26 cellular contexts compared by ENCODE assay signal in genomic region chr9:134223601-134224122, GRCh38. TPM values are rescaled to one million over a fixed set of nuclear protein-coding genes. Genes with fewer than 3 reads are reported as not detected.
DNase-seq lines count a peak whose midpoint lies in the region; ATAC-seq and TF ChIP-seq lines count a peak whose summit lies in the region.
"Had no signal": no experiment of that assay in that cellular context is flagged by ENCODE, and none has a peak within 500 bp of the region (broad histone marks: within the 10 kb centered on the region; RNA-seq: fewer than 3 reads in every experiment).

No MANE protein-coding gene starts in this region.

- no peaks in the 10 kb centered on the region for H3K27me3 ChIP-seq in adrenal gland
- no peaks in the 10 kb centered on the region for H3K27me3 ChIP-seq in hepatocyte
- H3K27me3 ChIP-seq in osteoblast (ENCODE audit: insufficient read depth, low read length): peaks cover 6% of the 10 kb centered on the region
- H3K27me3 ChIP-seq in aorta (ENCODE audit: control insufficient read depth in 1 of 2, insufficient read depth in 2 of 2, low read length in 1 of 2): no peaks in the 10 kb centered on the region
- H3K27me3 ChIP-seq in uterus: no peaks in the 10 kb centered on the region
- H3K27me3 ChIP-seq: dorsolateral prefrontal cortex, neural progenitor cell had no signal

- TF ChIP-seq CTCF in adrenal gland (IDR thresholded peaks at IDR 0.05): no peak
- TF ChIP-seq CTCF in hepatocyte (IDR thresholded peaks at IDR 0.05; ENCODE audit: poor library complexity): no peak
- TF ChIP-seq CTCF in osteoblast (IDR thresholded peaks at IDR 0.05; ENCODE audit: extremely low read depth, low read depth, low read length): no peak
- TF ChIP-seq CTCF in uterus (IDR thresholded peaks at IDR 0.05): no peak

- H3K4me3 ChIP-seq in adrenal gland (no peak overlapping the region), hepatocyte (no peak overlapping the region), osteoblast (ENCODE audit: insufficient read depth, low read length) (no peak overlapping the region), aorta (ENCODE audit: low read length in 2 of 2) (no peak overlapping the region), uterus (no peak overlapping the region)
- H3K4me3 ChIP-seq: dorsolateral prefrontal cortex, lung, neural progenitor cell, SK-N-MC, skin epidermis had no signal

- H3K4me1 ChIP-seq in adrenal gland (replicated peaks in 1 of 2) (peaks cover 0 to 8% of the 10 kb centered on the region in 2 donors), hepatocyte (ENCODE audit: insufficient read depth) (peaks cover 37% of the 10 kb centered on the region), osteoblast (ENCODE audit: insufficient read depth, low read length) (peaks cover 4% of the 10 kb centered on the region), aorta (ENCODE audit: control insufficient read depth in 1 of 2, insufficient read depth in 2 of 2, low read length in 2 of 2) (no peaks in the 10 kb centered on the region), uterus (no peaks in the 10 kb centered on the region)
- H3K4me1 ChIP-seq: neural progenitor cell had no signal

- H2AFZ ChIP-seq in hepatocyte (no peak overlapping the region), osteoblast (ENCODE audit: low read length) (no peak overlapping the region)
- H2AFZ ChIP-seq: neural progenitor cell had no signal

- ATAC-seq in aorta (ENCODE audit: low FRiP score): no peak
- ATAC-seq: activated CD8-positive, alpha-beta T cell treated with anti-CD3 and anti-CD28 coated beads, Interleukin-2, amount 10 ng/mL, durations not matched to agents 7 days and 5 days; T-helper 17 cell had no signal

- H3K79me2 ChIP-seq in hepatocyte (no peaks in the 10 kb centered on the region), osteoblast (ENCODE audit: insufficient read depth, low read length) (no peaks in the 10 kb centered on the region)

- no peaks in the 10 kb centered on the region for H3K36me3 ChIP-seq in adrenal gland (replicated peaks in 1 of 2)
- no peaks in the 10 kb centered on the region for H3K36me3 ChIP-seq in hepatocyte (replicated peaks; ENCODE audit: insufficient read depth, low read depth)
- no peaks in the 10 kb centered on the region for H3K36me3 ChIP-seq in osteoblast (ENCODE audit: insufficient read depth, low read length)
- no peaks in the 10 kb centered on the region for H3K36me3 ChIP-seq in aorta (ENCODE audit: control insufficient read depth in 1 of 2, insufficient read depth in 2 of 2, low read length in 1 of 2)
- H3K36me3 ChIP-seq in uterus: no peaks in the 10 kb centered on the region
- H3K36me3 ChIP-seq: neural progenitor cell had no signal

- intact Hi-C loops in adrenal gland (cut with DNase I) (no loop called here), aorta (cut with DNase I) (no loop called here), uterus (cut with DNase I; ENCODE audit: low total_unique reads) (no loop called here)

- H3K9me3 ChIP-seq in adrenal gland (replicated peaks in 1 of 3): no peaks in the 10 kb centered on the region
- H3K9me3 ChIP-seq in hepatocyte (ENCODE audit: low read depth): no peaks in the 10 kb centered on the region
- H3K9me3 ChIP-seq in osteoblast (ENCODE audit: low read depth, low read length): no peaks in the 10 kb centered on the region
- no peaks in the 10 kb centered on the region for H3K9me3 ChIP-seq in aorta (ENCODE audit: control insufficient read depth, low read length)
- no peaks in the 10 kb centered on the region for H3K9me3 ChIP-seq in uterus

- H4K20me1 ChIP-seq in hepatocyte (ENCODE audit: insufficient read depth, poor library complexity, severe bottlenecking) (no peaks in the 10 kb centered on the region), osteoblast (ENCODE audit: insufficient read depth, low read length) (no peaks in the 10 kb centered on the region)

- DNase-seq in adrenal gland: peak in 3 of 7 donors; percentile 14 to 48 (median 41)
- DNase-seq in hepatocyte (ENCODE audit: low spot score): no peak
- DNase-seq in osteoblast (ENCODE audit: insufficient read length, low spot score, missing footprints): peak; percentile 69
- peak; percentile 24 to 51 for DNase-seq in aorta
- DNase-seq in activated CD8-positive, alpha-beta memory T cell treated with anti-CD3 and anti-CD28 coated beads, Interleukin-2, amount 50 U/mL, for 4 hours: no peak
- no peak for DNase-seq in uterus
- no peak for DNase-seq in COLO829 (ENCODE audit: low spot score)
- DNase-seq: activated CD8-positive, alpha-beta T cell treated with anti-CD3 and anti-CD28 coated beads, Interleukin-2, amount 10 ng/mL, durations not matched to agents 7 days and 5 days; activated naive CD8-positive, alpha-beta T cell treated with anti-CD3 and anti-CD28 coated beads for 36 hours; activated T-cell treated with anti-CD3 and anti-CD28 coated beads for 4 hours; CD4-positive, alpha-beta T cell; EL; NCI-H146; NCI-H2107; NCI-H446 treated with DMSO at 0.1 percent for 48 hours; stimulated activated CD4-positive, alpha-beta T cell treated with anti-CD3 and anti-CD28 coated beads, Interleukin-2, amount 100 ng/mL, for 24 hours; T-helper 17 cell; trophoblast cell had no signal

- peak overlapping the region; percentile 43 for H3K4me2 ChIP-seq in hepatocyte
- no peak overlapping the region for H3K4me2 ChIP-seq in osteoblast (ENCODE audit: insufficient read depth, low read length)
- H3K4me2 ChIP-seq: neural progenitor cell had no signal

- H3K27ac ChIP-seq in adrenal gland: peak overlapping the region in 3 of 5 donors; percentile 34 to 63 (median 39)
- peak overlapping the region; percentile 31 for H3K27ac ChIP-seq in hepatocyte
- H3K27ac ChIP-seq in osteoblast (ENCODE audit: low read depth, low read length): no peak overlapping the region
- no peak overlapping the region for H3K27ac ChIP-seq in aorta (ENCODE audit: low read depth in 1 of 2, low read length in 2 of 2)
- H3K27ac ChIP-seq in uterus: no peak overlapping the region
- H3K27ac ChIP-seq: dorsolateral prefrontal cortex, HL-60, neural progenitor cell, RWPE1, SK-N-MC had no signal

- H3K9me2 ChIP-seq in hepatocyte (replicated peaks; ENCODE audit: insufficient read depth): no peaks in the 10 kb centered on the region

- 53 to 58% (median 56%) methylated on average over 11 to 15 of the region's 15 CpGs for WGBS in adrenal gland, 4 donors
- 71% methylated on average over 15 of the region's 15 CpGs for WGBS in hepatocyte (ENCODE audit: low lambda C conversion rate, missing lambda C conversion rate)
- 90 to 91% methylated on average over 15 of the region's 15 CpGs for WGBS in aorta, 2 donors

- no peak for TF ChIP-seq POLR2A in adrenal gland (IDR thresholded peaks at IDR 0.05)
- no peak for TF ChIP-seq POLR2A in uterus (IDR thresholded peaks at IDR 0.05)

RNA-seq across cellular contexts. Expression of gene RNU6ATAC, which starts 59.3 kb away (rescaled TPM):
- total RNA-seq in adrenal gland: 100 to 1,000 TPM in 1 of 8 donors, 10 to 100 TPM in 3, not detected in 4; 20.2 to 101 (median 59.5) TPM
- not detected for polyA plus RNA-seq in adrenal gland
- not detected in 2 replicates for total RNA-seq in hepatocyte
- polyA plus RNA-seq in hepatocyte: not detected in 2 replicates
- not detected in 2 replicates for total RNA-seq in osteoblast
- 100 to 1,000 TPM; 119 to 181 TPM for total RNA-seq in aorta
- not detected for polyA plus RNA-seq in aorta
- total RNA-seq in uterus: 10 to 100 TPM in 1 of 4 donors, under 1 TPM in 1, not detected in 2; under 0.01 to 47.1 TPM
- total RNA-seq: subcutaneous adipose tissue had no signal
- polyA plus RNA-seq: lung had no signal

Comparison
In these comparisons a context has a peak if more than half of its experiments do, and no peak if none do; other contexts are left out.
1. DNase-seq: peak in osteoblast (single experiment) and aorta (2 of 2); none in hepatocyte (single experiment), activated CD8-positive, alpha-beta memory T cell treated with anti-CD3 and anti-CD28 coated beads, Interleukin-2, amount 50 U/mL, for 4 hours (single experiment), uterus (0 of 2) and COLO829 (single experiment).
2. H3K27ac ChIP-seq: peak in adrenal gland (3 of 5) and hepatocyte (single experiment); none in osteoblast (single experiment), aorta (0 of 2) and uterus (0 of 2).